In genomic region chr17:50394711-50395110, GRCh38 we compare ENCODE assay signal across 10 cellular contexts. TPM values are rescaled to one million over a fixed set of nuclear protein-coding genes. Genes with fewer than 3 reads are reported as not detected.
DNase-seq lines count a peak whose midpoint lies in the region; ATAC-seq lines count a peak whose summit lies in the region.
"Had no signal": no experiment of that assay in that cellular context is flagged by ENCODE, and none has a peak within 500 bp of the region (broad histone marks: within the 10 kb centered on the region; RNA-seq: fewer than 3 reads in every experiment).

No MANE protein-coding gene starts in this region.

- in situ Hi-C loops in G401 (cut with HindIII; ENCODE audit: low sequenced_read_pairs) = no loop called here

- H3K4me3 Mint-ChIP-seq in activated T-cell treated with anti-CD3 and anti-CD28 coated beads, Interleukin-2, amount 50 U/mL, for 72 hours = peak overlapping the region; percentile 82 to 98

- H3K36me3 ChIP-seq in duodenal mucosa (ENCODE audit: control insufficient read depth in 1 of 2, insufficient read depth in 2 of 2, low read length in 2 of 2) (peaks cover 39 to 54% of the 10 kb centered on the region in 2 donors), H7 (replicated peaks; ENCODE audit: control insufficient read depth, insufficient read depth, low read length) (peaks cover 39% of the 10 kb centered on the region)

- H3K27ac Mint-ChIP-seq in activated T-cell treated with anti-CD3 and anti-CD28 coated beads, Interleukin-2, amount 50 U/mL, for 72 hours = peak overlapping the region; percentile 83

- peaks cover 38% of the 10 kb centered on the region for H3K4me1 Mint-ChIP-seq in activated T-cell treated with anti-CD3 and anti-CD28 coated beads, Interleukin-2, amount 50 U/mL, for 72 hours (ENCODE audit: low read depth)

- H3K9me3 ChIP-seq in duodenal mucosa (ENCODE audit: control insufficient read depth in 1 of 2, low read length in 2 of 2) = no peaks in the 10 kb centered on the region

- no peaks in the 10 kb centered on the region for H3K27me3 Mint-ChIP-seq in activated T-cell treated with anti-CD3 and anti-CD28 coated beads, Interleukin-2, amount 50 U/mL, for 72 hours (ENCODE audit: low read depth)

- H3K4me1 ChIP-seq in duodenal mucosa (ENCODE audit: control insufficient read depth in 1 of 2, insufficient read depth in 2 of 2, low read length in 2 of 2) = peaks cover 24 to 25% of the 10 kb centered on the region in 2 donors

- H3K9ac ChIP-seq in duodenal mucosa (ENCODE audit: low read depth in 1 of 2, low read length in 2 of 2) = peak overlapping the region in 1 of 2 donors; percentile 29

- intact Hi-C loops in posterior vena cava (cut with DNase I) = no loop called here

- H3K36me3 Mint-ChIP-seq in activated T-cell treated with anti-CD3 and anti-CD28 coated beads, Interleukin-2, amount 50 U/mL, for 72 hours (ENCODE audit: insufficient read depth in 2 of 2) = peaks cover 7 to 23% of the 10 kb centered on the region in 2 donors

- H3K9me3 Mint-ChIP-seq in activated T-cell treated with anti-CD3 and anti-CD28 coated beads, Interleukin-2, amount 50 U/mL, for 72 hours = no peaks in the 10 kb centered on the region

- H3K4me3 ChIP-seq in duodenal mucosa (ENCODE audit: low read depth in 1 of 2, low read length in 2 of 2) (peak overlapping the region; percentile 94 to 96), skeletal muscle cell (ENCODE audit: low read depth, low read length) (peak overlapping the region; percentile 99), H7 (ENCODE audit: insufficient read depth, low read depth, low read length) (no peak overlapping the region)

- no peak for DNase-seq in activated T-cell treated with anti-CD3 and anti-CD28 coated beads, Interleukin-2, amount 50 U/mL, for 72 hours
- DNase-seq in activated T-cell treated with anti-CD3 and anti-CD28 coated beads, Interleukin-2, amount 50 U/mL, for 48 hours = no peak
- DNase-seq in RKO (ENCODE audit: low spot score) (peak; percentile 51), skeletal muscle cell (ENCODE audit: low read depth) (no peak), posterior vena cava (ENCODE audit: low spot score) (no peak), H7 (no peak), G401 (ENCODE audit: low spot score) (no peak)
- DNase-seq: glutamatergic neuron, NCI-H2107 had no signal

- H3K27me3 ChIP-seq in duodenal mucosa (ENCODE audit: control insufficient read depth in 1 of 2, insufficient read depth in 2 of 2, low read length in 2 of 2) (no peaks in the 10 kb centered on the region), H7 (ENCODE audit: control insufficient read depth, insufficient read depth, low read length) (no peaks in the 10 kb centered on the region)

- H3K27ac ChIP-seq in duodenal mucosa (ENCODE audit: low read depth, low read length) = no peak overlapping the region

- ATAC-seq in activated T-cell treated with anti-CD3 and anti-CD28 coated beads, Interleukin-2, amount 50 U/mL, for 72 hours (replicated peaks in 1 of 2) = no peak

RNA-seq across cellular contexts. Expression of gene LRRC59, which starts 2.6 kb away (rescaled TPM):
- 10 to 100 TPM; 57.6 to 63.6 TPM for total RNA-seq in activated T-cell treated with anti-CD3 and anti-CD28 coated beads, Interleukin-2, amount 50 U/mL, for 72 hours
- total RNA-seq in posterior vena cava = 10 to 100 TPM; 66.1 to 93.6 TPM
- 105 and 119 TPM in 2 replicates for total RNA-seq in H7 (2014; rRNA removed; shearing (Covaris generic))
- total RNA-seq in G401 (2014; rRNA removed; shearing (Covaris generic)) = 150 and 182 TPM in 2 replicates

RNA-seq across cellular contexts. Expression of gene EME1, which starts 21.7 kb away (rescaled TPM):
- 10 to 100 TPM; 42.9 to 43.1 TPM for total RNA-seq in activated T-cell treated with anti-CD3 and anti-CD28 coated beads, Interleukin-2, amount 50 U/mL, for 72 hours
- total RNA-seq in posterior vena cava = 1 to 10 TPM in 1 of 2 donors, under 1 TPM in 1; 0.62 to 1.4 TPM
- 21.7 and 28.2 TPM in 2 replicates for total RNA-seq in H7 (2014; rRNA removed; shearing (Covaris generic))
- 6.6 and 21.6 TPM in 2 replicates for total RNA-seq in G401 (2014; rRNA removed; shearing (Covaris generic))

RNA-seq across cellular contexts. Expression of gene MRPL27, which starts 21.7 kb away (rescaled TPM):
- 10 to 100 TPM; 44.6 to 45.9 TPM for total RNA-seq in activated T-cell treated with anti-CD3 and anti-CD28 coated beads, Interleukin-2, amount 50 U/mL, for 72 hours
- total RNA-seq in posterior vena cava = 10 to 100 TPM; 38.2 to 40.1 TPM
- total RNA-seq in H7 (2014; rRNA removed; shearing (Covaris generic)) = 55.5 and 86.3 TPM in 2 replicates
- 69.9 and 84.5 TPM in 2 replicates for total RNA-seq in G401 (2014; rRNA removed; shearing (Covaris generic))

RNA-seq across cellular contexts. Expression of gene ACSF2, which starts 31.3 kb away (rescaled TPM):
- 10 to 100 TPM; 30.2 to 43.0 TPM for total RNA-seq in activated T-cell treated with anti-CD3 and anti-CD28 coated beads, Interleukin-2, amount 50 U/mL, for 72 hours
- 10 to 100 TPM; 13.9 to 14.9 TPM for total RNA-seq in posterior vena cava
- 14.8 and 16.2 TPM in 2 replicates for total RNA-seq in H7 (2014; rRNA removed; shearing (Covaris generic))
- 58.8 and 69.4 TPM in 2 replicates for total RNA-seq in G401 (2014; rRNA removed; shearing (Covaris generic))

RNA-seq across cellular contexts. Expression of gene XYLT2, which starts 48.8 kb away (rescaled TPM):
- 10 to 100 TPM; 24.2 to 43.8 TPM for total RNA-seq in activated T-cell treated with anti-CD3 and anti-CD28 coated beads, Interleukin-2, amount 50 U/mL, for 72 hours
- total RNA-seq in posterior vena cava = 10 to 100 TPM; 18.1 to 21.9 TPM
- total RNA-seq in H7 (2014; rRNA removed; shearing (Covaris generic)) = 47.5 and 54.3 TPM in 2 replicates
- 31.5 and 33.5 TPM in 2 replicates for total RNA-seq in G401 (2014; rRNA removed; shearing (Covaris generic))
